ENCODE assay signal across 23 cellular contexts in the genomic region with DNA sequence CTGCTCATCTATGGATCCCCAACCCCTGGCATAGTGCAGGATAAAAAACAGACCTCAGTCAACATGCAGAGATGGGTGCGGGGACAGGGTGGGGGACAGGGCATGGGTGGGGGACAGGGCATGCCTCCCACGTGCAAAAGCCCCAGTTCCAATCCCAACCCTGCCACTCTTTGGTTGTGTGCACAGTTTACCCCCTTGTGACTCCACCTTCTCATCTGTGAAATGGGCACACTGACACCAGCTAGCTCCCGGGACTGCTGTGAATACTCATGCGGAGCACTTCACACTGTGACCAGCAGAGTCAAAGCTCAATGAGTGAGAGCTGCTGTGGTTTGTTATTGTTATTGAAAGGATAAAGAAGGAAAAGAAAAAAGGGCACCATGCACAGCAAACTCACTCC.
"Had no signal": no experiment of that assay in that cellular context is flagged by ENCODE, and none has a peak within 500 bp of the region (broad histone marks: within the 10 kb centered on the region; RNA-seq: fewer than 3 reads in every experiment).

No MANE protein-coding gene starts in this region.

- FAIRE-seq: colon, endothelial cell of umbilical vein, frontal cortex, TTC549 had no signal

- H3K9me3 Mint-ChIP-seq: activated naive CD4-positive, alpha-beta T cell treated with anti-CD3 and anti-CD28 coated beads, Interleukin-2, amount 50 U/mL, for 24 hours; central memory CD8-positive, alpha-beta T cell; stimulated activated memory B cell treated with anti-CD40 and anti-IgM and Interleukin-4, amounts not matched to agents 10 μg/mL and 1 μg/mL and 100 μg/mL, for 72 hours had no signal

- H3K27ac Mint-ChIP-seq: activated naive CD4-positive, alpha-beta T cell treated with anti-CD3 and anti-CD28 coated beads, Interleukin-2, amount 50 U/mL, for 24 hours; stimulated activated memory B cell treated with anti-CD40 and anti-IgM and Interleukin-4, amounts not matched to agents 10 μg/mL and 1 μg/mL and 100 μg/mL, for 72 hours had no signal

- H3K36me3 ChIP-seq: breast epithelium, left ventricle myocardium inferior, prostate gland, vagina had no signal

- H3K4me3 Mint-ChIP-seq: activated naive CD4-positive, alpha-beta T cell treated with anti-CD3 and anti-CD28 coated beads, Interleukin-2, amount 50 U/mL, for 24 hours; central memory CD8-positive, alpha-beta T cell; naive thymus-derived CD8-positive, alpha-beta T cell; stimulated activated memory B cell treated with anti-CD40 and anti-IgM and Interleukin-4, amounts not matched to agents 10 μg/mL and 1 μg/mL and 100 μg/mL, for 72 hours had no signal

- H3K4me1 ChIP-seq: breast epithelium, left ventricle myocardium inferior, prostate gland, vagina had no signal

- DNase-seq: activated CD4-positive, alpha-beta T cell treated with anti-CD3 and anti-CD28 coated beads for 48 hours; activated gamma-delta T cell treated with Interleukin-2 at 50 U/mL for 16 hours; amniotic stem cell; effector memory CD4-positive, alpha-beta T cell; glutamatergic neuron; left ventricle myocardium inferior; naive thymus-derived CD8-positive, alpha-beta T cell; SK-N-SH; stimulated activated CD4-positive, alpha-beta T cell treated with anti-CD3 and anti-CD28 coated beads, Interleukin-15, amount 100 ng/mL, for 24 hours; testis; trophoblast cell had no signal

- H3K27me3 ChIP-seq: breast epithelium, hepatocyte, testis, vagina had no signal

- H3K4me3 ChIP-seq: breast epithelium, hepatocyte, left ventricle myocardium inferior, prostate gland, testis, vagina had no signal

- ATAC-seq: esophagus mucosa; naive thymus-derived CD8-positive, alpha-beta T cell; stimulated activated memory B cell treated with anti-CD40 and anti-IgM and Interleukin-4, amounts not matched to agents 10 μg/mL and 1 μg/mL and 100 μg/mL, for 72 hours had no signal

- H3K9me3 ChIP-seq: breast epithelium, prostate gland, testis, vagina had no signal

- H3K27me3 Mint-ChIP-seq: activated naive CD4-positive, alpha-beta T cell treated with anti-CD3 and anti-CD28 coated beads, Interleukin-2, amount 50 U/mL, for 24 hours; central memory CD8-positive, alpha-beta T cell; naive thymus-derived CD8-positive, alpha-beta T cell; stimulated activated memory B cell treated with anti-CD40 and anti-IgM and Interleukin-4, amounts not matched to agents 10 μg/mL and 1 μg/mL and 100 μg/mL, for 72 hours had no signal

- H3K27ac ChIP-seq: breast epithelium, hepatocyte, left ventricle myocardium inferior, prostate gland, testis, vagina had no signal
